ENCODE assay signal across 23 cellular contexts in the genomic region with DNA sequence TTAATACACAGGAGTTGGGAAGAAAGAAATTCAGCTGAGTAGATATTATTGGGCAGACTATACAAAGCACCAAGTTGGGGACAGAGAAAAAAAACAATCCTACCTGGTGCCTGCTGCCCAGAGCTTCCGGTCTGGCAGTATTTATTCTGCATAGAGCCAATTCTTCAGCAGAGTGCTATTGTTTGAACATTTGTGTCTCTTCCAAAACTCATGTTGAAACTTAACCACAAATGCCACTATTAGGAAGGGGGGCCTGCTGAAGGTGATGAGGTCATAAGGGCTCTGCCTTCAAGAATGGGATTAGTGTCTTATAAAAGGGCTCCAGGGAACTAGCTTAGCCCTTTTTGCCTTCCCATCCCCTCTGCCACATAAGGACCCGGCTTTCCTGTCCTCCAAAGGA.
DNase-seq lines count a peak whose midpoint lies in the region; ATAC-seq and TF ChIP-seq lines count a peak whose summit lies in the region.
"Had no signal": no experiment of that assay in that cellular context is flagged by ENCODE, and none has a peak within 500 bp of the region (broad histone marks: within the 10 kb centered on the region; RNA-seq: fewer than 3 reads in every experiment).

No MANE protein-coding gene starts in this region.

- H3K9me3 ChIP-seq in RWPE2 (ENCODE audit: severe bottlenecking) (no peaks in the 10 kb centered on the region), esophagus muscularis mucosa (no peaks in the 10 kb centered on the region), prostate gland (no peaks in the 10 kb centered on the region), adrenal gland (replicated peaks in 1 of 3) (no peaks in the 10 kb centered on the region)
- H3K9me3 ChIP-seq: heart right ventricle, testis had no signal

- H3K27ac ChIP-seq in RWPE2 (ENCODE audit: poor library complexity, severe bottlenecking) (no peak overlapping the region), esophagus muscularis mucosa (replicated peaks in 1 of 4) (no peak overlapping the region), prostate gland (no peak overlapping the region), adrenal gland (no peak overlapping the region)
- H3K27ac ChIP-seq: C4-2B, heart right ventricle, RWPE1, SK-N-MC, testis had no signal

- 72% methylated on average over 2 of the region's 2 CpGs for WGBS in esophagus muscularis mucosa
- WGBS in prostate gland: 48% methylated on average over 2 of the region's 2 CpGs
- WGBS in adrenal gland, 4 donors: 73 to 92% (median 85%) methylated on average over 1 to 2 of the region's 2 CpGs

- TF ChIP-seq EP300 in esophagus muscularis mucosa (IDR thresholded peaks at IDR 0.05): no peak

- peak; percentile 12; the same call in 1 of the 3 replicates for ATAC-seq in RWPE2 (ENCODE audit: low read depth)
- ATAC-seq: activated CD4-positive, alpha-beta T cell treated with anti-CD3 and anti-CD28 coated beads for 36 hours; activated CD8-positive, alpha-beta T cell treated with anti-CD3 and anti-CD28 coated beads, Interleukin-2, amount 10 ng/mL, durations not matched to agents 7 days and 5 days; activated naive CD4-positive, alpha-beta T cell treated with anti-CD3 and anti-CD28 coated beads, Interleukin-2, amount 50 U/mL, for 72 hours; heart right ventricle; left colon had no signal

- H3K4me3 ChIP-seq in RWPE2 (ENCODE audit: severe bottlenecking): no peak overlapping the region
- no peak overlapping the region for H3K4me3 ChIP-seq in esophagus muscularis mucosa
- H3K4me3 ChIP-seq in prostate gland: no peak overlapping the region
- H3K4me3 ChIP-seq in adrenal gland: no peak overlapping the region
- H3K4me3 ChIP-seq: heart right ventricle, SK-N-MC, testis had no signal

- TF ChIP-seq POLR2A in esophagus muscularis mucosa (IDR thresholded peaks at IDR 0.05; ENCODE audit: low read depth) (no peak), prostate gland (IDR thresholded peaks at IDR 0.05) (no peak), adrenal gland (IDR thresholded peaks at IDR 0.05) (no peak)

- in situ Hi-C loops in GM13976 (cut with MboI; ENCODE audit: low sequenced_read_pairs, unreplicated experiment): no loop called here

- no peaks in the 10 kb centered on the region for H3K4me1 ChIP-seq in RWPE2 (ENCODE audit: insufficient read depth, poor library complexity, severe bottlenecking)
- H3K4me1 ChIP-seq in esophagus muscularis mucosa: no peaks in the 10 kb centered on the region
- H3K4me1 ChIP-seq in prostate gland (replicated peaks): no peaks in the 10 kb centered on the region
- no peaks in the 10 kb centered on the region for H3K4me1 ChIP-seq in adrenal gland (replicated peaks in 1 of 2)
- H3K4me1 ChIP-seq: heart right ventricle, testis had no signal

- peak; percentile 13 for DNase-seq in GM04504 (ENCODE audit: low read depth)
- DNase-seq in RWPE2 (ENCODE audit: low spot score): no peak
- peak; percentile 64 for DNase-seq in esophagus muscularis mucosa (ENCODE audit: extremely low spot score)
- peak; percentile 12 for DNase-seq in prostate gland (ENCODE audit: low spot score)
- DNase-seq in putamen (ENCODE audit: low spot score): no peak
- DNase-seq in adrenal gland: no peak
- no peak for DNase-seq in superior temporal gyrus (ENCODE audit: extremely low spot score)
- DNase-seq in GM13976 (ENCODE audit: low spot score): no peak
- DNase-seq: activated CD4-positive, alpha-beta T cell treated with anti-CD3 and anti-CD28 coated beads for 36 hours; activated CD8-positive, alpha-beta T cell treated with anti-CD3 and anti-CD28 coated beads, Interleukin-2, amount 10 ng/mL, durations not matched to agents 7 days and 5 days; aorta; foreskin fibroblast; heart right ventricle; left colon; NCI-H1092 treated with DMSO at 0.1 percent for 48 hours; NCI-H187; NCI-H526 treated with DMSO at 0.1 percent for 48 hours; stimulated activated naive CD4-positive, alpha-beta T cell; testis had no signal

- TF ChIP-seq CTCF in RWPE2 (IDR thresholded peaks at IDR 0.05; ENCODE audit: poor library complexity, severe bottlenecking) (no peak), esophagus muscularis mucosa (IDR thresholded peaks at IDR 0.05) (no peak), prostate gland (IDR thresholded peaks at IDR 0.05) (no peak), adrenal gland (IDR thresholded peaks at IDR 0.05) (no peak), GM13976 (IDR thresholded peaks at IDR 0.05; ENCODE audit: borderline replicate concordance, control extremely low read depth, extremely low read depth, insufficient read depth, missing control alignments) (no peak)

- H3K36me3 ChIP-seq in RWPE2 (ENCODE audit: low read depth) (peaks cover 14% of the 10 kb centered on the region), esophagus muscularis mucosa (peaks cover 5 to 96% (median 41%) of the 10 kb centered on the region in 4 donors), prostate gland (no peaks in the 10 kb centered on the region), adrenal gland (replicated peaks in 1 of 2) (no peaks in the 10 kb centered on the region)

- no peaks in the 10 kb centered on the region for H3K27me3 ChIP-seq in RWPE2 (ENCODE audit: insufficient read depth, poor library complexity, severe bottlenecking)
- no peaks in the 10 kb centered on the region for H3K27me3 ChIP-seq in esophagus muscularis mucosa
- H3K27me3 ChIP-seq in prostate gland (replicated peaks; ENCODE audit: insufficient read depth): no peaks in the 10 kb centered on the region
- no peaks in the 10 kb centered on the region for H3K27me3 ChIP-seq in adrenal gland
- H3K27me3 ChIP-seq: heart right ventricle, testis had no signal

- intact Hi-C loops in esophagus muscularis mucosa (cut with DNase I): no loop called here
- intact Hi-C loops in prostate gland (cut with DNase I): no loop called here
- intact Hi-C loops in adrenal gland (cut with DNase I): no loop called here

Comparison
In these comparisons a context has a peak if more than half of its experiments do, and no peak if none do; other contexts are left out.
1. DNase-seq: peak in GM04504 (single experiment), esophagus muscularis mucosa (single experiment) and prostate gland (single experiment); none in RWPE2 (single experiment), putamen (single experiment), adrenal gland (0 of 7), superior temporal gyrus (single experiment) and GM13976 (single experiment).